In genomic region chr17:17495448-17496188, GRCh38 we compare ENCODE assay signal across 8 cellular contexts. TPM values are rescaled to one million over a fixed set of nuclear protein-coding genes. Genes with fewer than 3 reads are reported as not detected.
DNase-seq lines count a peak whose midpoint lies in the region; ATAC-seq and TF ChIP-seq lines count a peak whose summit lies in the region.

No MANE protein-coding gene starts in this region.

- H3K4me2 ChIP-seq in mesendoderm (ENCODE audit: low read length): peak overlapping the region; percentile 56

- peaks cover 3% of the 10 kb centered on the region for H3K4me1 Mint-ChIP-seq in T-helper 17 cell

- H3K56ac ChIP-seq in mesendoderm (ENCODE audit: low read length): peak overlapping the region; percentile 86

- H3K4me3 Mint-ChIP-seq in T-helper 17 cell: peak overlapping the region; percentile 91

- no peaks in the 10 kb centered on the region for H3K79me1 ChIP-seq in mesendoderm (ENCODE audit: low read length)

- no peak overlapping the region for H2BK120ac ChIP-seq in mesendoderm (ENCODE audit: low read depth, low read length)

- no peak overlapping the region for H4K5ac ChIP-seq in mesendoderm (ENCODE audit: low read length)

- peak overlapping the region; percentile 56 for H3K9ac ChIP-seq in mesendoderm (ENCODE audit: low read length)

- peaks cover 14% of the 10 kb centered on the region for H3K4me1 ChIP-seq in effector memory CD4-positive, alpha-beta T cell (ENCODE audit: control insufficient read depth, insufficient read depth, low read length, poor library complexity, severe bottlenecking)
- peaks cover 2% of the 10 kb centered on the region for H3K4me1 ChIP-seq in mesendoderm (ENCODE audit: control insufficient read depth, low read depth, low read length)
- H3K4me1 ChIP-seq in thoracic aorta (ENCODE audit: control insufficient read depth in 1 of 2, low read depth in 2 of 2): peaks cover 8 to 24% of the 10 kb centered on the region in 2 donors

- H3K27ac Mint-ChIP-seq in T-helper 17 cell: no peak overlapping the region

- H3K27me3 ChIP-seq in effector memory CD4-positive, alpha-beta T cell (replicated peaks; ENCODE audit: control insufficient read depth, insufficient read depth, low read length, poor library complexity, severe bottlenecking): no peaks in the 10 kb centered on the region
- no peaks in the 10 kb centered on the region for H3K27me3 ChIP-seq in mesendoderm (ENCODE audit: insufficient read depth, low read length, poor library complexity)
- no peaks in the 10 kb centered on the region for H3K27me3 ChIP-seq in thoracic aorta (replicated peaks; ENCODE audit: insufficient read depth)

- H3K27ac ChIP-seq in effector memory CD4-positive, alpha-beta T cell (ENCODE audit: insufficient read depth, low read length, poor library complexity, severe bottlenecking): no peak overlapping the region
- H3K27ac ChIP-seq in mesendoderm (ENCODE audit: low read depth, low read length) (no peak overlapping the region), thoracic aorta (no peak overlapping the region)

- peaks cover 2% of the 10 kb centered on the region for H3K36me3 Mint-ChIP-seq in T-helper 17 cell (ENCODE audit: low read depth)

- ATAC-seq in GM21529 (IDR thresholded peaks at IDR 0.05; ENCODE audit: unreplicated experiment) (peak; percentile 10), T-helper 17 cell (peak; percentile 5), thoracic aorta (ENCODE audit: insufficient number of reproducible peaks, low FRiP score, low read depth) (peak; percentile 15), GM19452 (IDR thresholded peaks at IDR 0.05; ENCODE audit: unreplicated experiment) (no peak), HG03520 (IDR thresholded peaks at IDR 0.05; ENCODE audit: unreplicated experiment) (no peak)

- no peak overlapping the region for H2AK5ac ChIP-seq in mesendoderm (ENCODE audit: low read length)

- H2BK5ac ChIP-seq in mesendoderm (ENCODE audit: low read length): no peak overlapping the region

- no peak overlapping the region for H4K8ac ChIP-seq in mesendoderm (ENCODE audit: low read depth, low read length)

- H3K79me2 ChIP-seq in mesendoderm (ENCODE audit: control insufficient read depth, insufficient read depth, low read length): no peaks in the 10 kb centered on the region

- H3K4me3 ChIP-seq in effector memory CD4-positive, alpha-beta T cell (ENCODE audit: insufficient read depth, low read depth, low read length, poor library complexity, severe bottlenecking): peak overlapping the region; percentile 65
- H3K4me3 ChIP-seq in mesendoderm (ENCODE audit: low read length) (no peak overlapping the region), thoracic aorta (peak overlapping the region; percentile 96)

- no peak overlapping the region for H2BK15ac ChIP-seq in mesendoderm (replicated peaks; ENCODE audit: low read depth)

- no peak overlapping the region for H3K18ac ChIP-seq in mesendoderm (ENCODE audit: low read length)

- DNase-seq in T-helper 17 cell (peak in 1 of 3 donors; percentile 9), mesendoderm (peak; percentile 37), thoracic aorta (ENCODE audit: low spot score) (no peak), NCI-H1436 treated with DMSO at 0.1 percent for 48 hours (lab: John Stamatoyannopoulos, UW) (no peak)
- peak in 1 of 3 donors; percentile 11 for DNase-seq in effector memory CD4-positive, alpha-beta T cell

- peaks cover 12% of the 10 kb centered on the region for H3K36me3 ChIP-seq in effector memory CD4-positive, alpha-beta T cell (ENCODE audit: control insufficient read depth, insufficient read depth, low read length)
- H3K36me3 ChIP-seq in mesendoderm (ENCODE audit: control insufficient read depth, insufficient read depth, low read length): no peaks in the 10 kb centered on the region
- peaks cover 5% of the 10 kb centered on the region for H3K36me3 ChIP-seq in thoracic aorta

- H3K4ac ChIP-seq in mesendoderm (ENCODE audit: low read depth, low read length): no peak overlapping the region

- TF ChIP-seq CTCF in thoracic aorta (IDR thresholded peaks at IDR 0.05): no peak

- H3K27me3 Mint-ChIP-seq in T-helper 17 cell: peaks cover 6% of the 10 kb centered on the region

- H3K9me3 ChIP-seq in T-helper 17 cell (ENCODE audit: control insufficient read depth, low read length, poor library complexity, severe bottlenecking): no peaks in the 10 kb centered on the region
- no peaks in the 10 kb centered on the region for H3K9me3 ChIP-seq in effector memory CD4-positive, alpha-beta T cell (ENCODE audit: control insufficient read depth, low read length)
- no peaks in the 10 kb centered on the region for H3K9me3 ChIP-seq in thoracic aorta

- no CpG with 5 or more reads among the region's 77 CpGs for whole genome bisulfite sequencing in mesendoderm (ENCODE audit: extremely low coverage, insufficient coverage, low lambda C conversion rate)

- no peak overlapping the region for H3K23ac ChIP-seq in mesendoderm (ENCODE audit: low read length)

RNA-seq across cellular contexts. Expression of gene RASD1, which starts 0.6 kb away (rescaled TPM):
- total RNA-seq in T-helper 17 cell: 1 to 10 TPM in 1 of 2 donors, under 1 TPM in 1; 0.97 to 1.4 TPM
- 0.77 TPM for polyA plus RNA-seq in mesendoderm (2013, experiment 1 of 2)
- 0.66 TPM for polyA plus RNA-seq in mesendoderm (2013, experiment 2 of 2)
- total RNA-seq in thoracic aorta: 10 to 100 TPM; 23.0 to 28.9 TPM

RNA-seq across cellular contexts. Expression of gene MED9, which starts 18.8 kb away (rescaled TPM):
- total RNA-seq in T-helper 17 cell (10 to 100 TPM; 16.5 to 24.7 TPM), thoracic aorta (10 to 100 TPM in 1 of 2 donors, 1 to 10 TPM in 1; 6.6 to 15.2 TPM)
- polyA plus RNA-seq in mesendoderm (2013, experiment 1 of 2): 10.7 TPM
- polyA plus RNA-seq in mesendoderm (2013, experiment 2 of 2): 10.9 TPM

Comparison
In these comparisons a context has a peak if more than half of its experiments do, and no peak if none do; other contexts are left out.
1. ATAC-seq: peak in GM21529 (single experiment), T-helper 17 cell (single experiment) and thoracic aorta (single experiment); none in GM19452 (single experiment) and HG03520 (single experiment).
2. RNA of gene RASD1, which starts 0.6 kb away (total RNA-seq): 23.0 to 28.9 TPM in thoracic aorta; 0.97 to 1.4 TPM in T-helper 17 cell; every median in the first group is over 4 times any median in the second.